ENCODE assay signal across 26 cellular contexts in the genomic region with DNA sequence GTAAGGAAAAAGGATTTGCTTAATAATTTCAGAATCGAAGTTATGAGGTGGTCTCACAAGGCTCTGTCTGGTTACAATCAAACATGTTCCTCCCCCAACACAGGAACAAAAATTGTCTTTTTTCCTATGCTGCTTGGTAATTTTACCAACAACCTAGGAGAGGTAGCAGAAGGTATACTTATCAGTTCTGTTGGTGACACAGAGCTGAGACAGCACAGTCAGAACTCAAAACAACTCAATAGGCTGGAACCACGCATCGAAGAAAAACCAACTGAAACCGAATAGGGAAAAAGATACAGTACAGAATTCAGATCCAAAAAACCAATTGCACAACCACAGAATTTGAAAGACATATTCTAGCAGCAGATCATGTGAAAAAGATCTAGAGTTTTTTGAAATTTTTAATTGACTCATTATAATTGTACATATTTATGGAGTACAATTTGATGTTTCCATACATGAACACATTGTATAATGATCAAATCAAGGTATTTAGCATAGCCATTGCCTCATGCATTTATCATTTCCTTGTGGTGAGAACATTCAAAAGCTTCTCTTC. TPM values are rescaled to one million over a fixed set of nuclear protein-coding genes. Genes with fewer than 3 reads are reported as not detected.
"Had no signal": no experiment of that assay in that cellular context is flagged by ENCODE, and none has a peak within 500 bp of the region (broad histone marks: within the 10 kb centered on the region; RNA-seq: fewer than 3 reads in every experiment).

No MANE protein-coding gene starts in this region.

- H3K4me3 Mint-ChIP-seq: activated CD4-positive, alpha-beta memory T cell treated with anti-CD3 and anti-CD28 coated beads for 36 hours; activated naive CD8-positive, alpha-beta T cell treated with anti-CD3 and anti-CD28 coated beads, Interleukin-2, amount 10 ng/mL, durations not matched to agents 7 days and 5 days; T-helper 1 cell treated with Interleukin-12 subunit alpha and Interleukin-12 subunit beta and Interleukin-4 antibody, amounts not matched to agents 30 μg/mL and 1 μg/mL, for 36 hours; WTC11 had no signal

- ATAC-seq: body of pancreas, WTC11 had no signal

- H3K27ac Mint-ChIP-seq: activated CD4-positive, alpha-beta memory T cell treated with anti-CD3 and anti-CD28 coated beads for 36 hours; activated naive CD8-positive, alpha-beta T cell treated with anti-CD3 and anti-CD28 coated beads, Interleukin-2, amount 10 ng/mL, durations not matched to agents 7 days and 5 days; T-helper 1 cell treated with Interleukin-12 subunit alpha and Interleukin-12 subunit beta and Interleukin-4 antibody, amounts not matched to agents 30 μg/mL and 1 μg/mL, for 36 hours; WTC11 had no signal

- H3K4me3 ChIP-seq: ascending aorta, body of pancreas, PC-9 had no signal

- H3K9me3 ChIP-seq: ascending aorta, body of pancreas had no signal

- H3K9me3 Mint-ChIP-seq: activated CD4-positive, alpha-beta memory T cell treated with anti-CD3 and anti-CD28 coated beads for 36 hours; activated CD4-positive, alpha-beta T cell treated with anti-CD3 and anti-CD28 coated beads, Interleukin-2, amount 10 ng/mL, durations not matched to agents 24 days and 14 days; activated naive CD8-positive, alpha-beta T cell treated with anti-CD3 and anti-CD28 coated beads, Interleukin-2, amount 10 ng/mL, durations not matched to agents 7 days and 5 days; T-helper 1 cell treated with Interleukin-12 subunit alpha and Interleukin-12 subunit beta and Interleukin-4 antibody, amounts not matched to agents 30 μg/mL and 1 μg/mL, for 36 hours; WTC11 had no signal

- H3K36me3 ChIP-seq: ascending aorta had no signal

- H2AFZ ChIP-seq: PC-9 had no signal

- H3K4me2 ChIP-seq: PC-9 had no signal

- H3K27me3 ChIP-seq: ascending aorta, body of pancreas had no signal

- DNase-seq: activated CD4-positive, alpha-beta memory T cell treated with anti-CD3 and anti-CD28 coated beads for 36 hours; activated CD4-positive, alpha-beta T cell treated with anti-CD3 and anti-CD28 coated beads, Interleukin-2, amount 10 ng/mL, durations not matched to agents 24 days and 14 days; activated CD4-positive, CD25-positive, alpha-beta regulatory T cell treated with anti-CD3 and anti-CD28 coated beads, Interleukin-2, amount 50 U/mL, for 72 hours; activated CD8-positive, alpha-beta memory T cell treated with anti-CD3 and anti-CD28 coated beads for 24 hours; activated naive CD4-positive, alpha-beta T cell treated with anti-CD3 and anti-CD28 coated beads, Interleukin-2, amount 50 U/mL, for 16 hours; activated naive CD8-positive, alpha-beta T cell treated with anti-CD3 and anti-CD28 coated beads, Interleukin-2, amount 10 ng/mL, durations not matched to agents 7 days and 5 days; activated T-cell treated with anti-CD3 and anti-CD28 coated beads, Interleukin-2, amount 50 U/mL, for 48 hours; amniotic stem cell; body of pancreas; central memory CD4-positive, alpha-beta T cell; Karpas-422; MM.1S; NCI-H1105; NCI-H1436; NCI-H187; NCI-H2081; NCI-H446; NCI-H524; PC-9; SHP77 treated with DMSO at 0.1 percent for 48 hours; T-helper 9 cell had no signal

- H3K27ac ChIP-seq: ascending aorta, body of pancreas, PC-9 had no signal

- H3K36me3 Mint-ChIP-seq: WTC11 had no signal

RNA-seq across cellular contexts. Expression of a gene that starts 25.6 kb away (rescaled TPM):
- total RNA-seq: activated naive CD8-positive, alpha-beta T cell treated with anti-CD3 and anti-CD28 coated beads, Interleukin-2, amount 10 ng/mL, durations not matched to agents 7 days and 5 days; chondrocyte; PC-9; SK-MEL-5; WTC11 had no signal
